1 cellular context compared by ENCODE assay signal in genomic region chr19:52189745-52190678, GRCh38.
TF ChIP-seq lines count a peak whose summit lies in the region.

PPP2R1A (plus strand) TSS chr19:52190052; CDS start chr19:52190097, 45 bp downstream.

TF ChIP-seq in IMR-90, 13 proteins besides CTCF, POLR2A, EP300 and RAD21 (continued from another document):
- TF ChIP-seq USF2 (IDR thresholded peaks at IDR 0.05; ENCODE audit: low read depth, low read length): 0 out of 2 replicates have a peak, but pooled peaks have one; percentile 11
- TF ChIP-seq BHLHE40 (IDR thresholded peaks at IDR 0.05; ENCODE audit: low read depth, low read length): no peak
- TF ChIP-seq MXI1 (IDR thresholded peaks at IDR 0.05; ENCODE audit: borderline replicate concordance, low read depth, low read length): no peak; the same call in 1 of the 2 replicates
- peak; percentile 62; the same call in 1 of the 2 replicates for TF ChIP-seq MAZ (IDR thresholded peaks at IDR 0.05; ENCODE audit: borderline replicate concordance, low read depth, low read length)
- no peak for TF ChIP-seq RCOR1 (IDR thresholded peaks at IDR 0.05; ENCODE audit: insufficient replicate concordance, low read length)
- peak; percentile 25; the same call in 1 of the 2 replicates for TF ChIP-seq FOS (IDR thresholded peaks at IDR 0.05; ENCODE audit: low read depth, low read length)
